Comparison of ENCODE assay signal across 14 cellular contexts in genomic region chr21:29091032-29091431, GRCh38. TPM values are rescaled to one million over a fixed set of nuclear protein-coding genes. Genes with fewer than 3 reads are reported as not detected.
DNase-seq lines count a peak whose midpoint lies in the region; ATAC-seq and TF ChIP-seq lines count a peak whose summit lies in the region.
"Had no signal": no experiment of that assay in that cellular context is flagged by ENCODE, and none has a peak within 500 bp of the region (broad histone marks: within the 10 kb centered on the region; RNA-seq: fewer than 3 reads in every experiment).

No MANE protein-coding gene starts in this region.

- H3K4me1 Mint-ChIP-seq in activated naive CD8-positive, alpha-beta T cell treated with anti-CD3 and anti-CD28 coated beads, Interleukin-2, amount 10 ng/mL, durations not matched to agents 7 days and 5 days: no peaks in the 10 kb centered on the region
- H3K4me1 Mint-ChIP-seq in activated naive CD8-positive, alpha-beta T cell treated with anti-CD3 and anti-CD28 coated beads for 36 hours: peaks cover 2% of the 10 kb centered on the region
- H3K4me1 Mint-ChIP-seq: stimulated activated naive CD8-positive, alpha-beta T cell treated with anti-CD3 and anti-CD28 coated beads, Interleukin-15, amount 100 ng/mL, for 72 hours had no signal

- peak overlapping the region; percentile 31 for H3K27ac Mint-ChIP-seq in activated naive CD8-positive, alpha-beta T cell treated with anti-CD3 and anti-CD28 coated beads, Interleukin-2, amount 10 ng/mL, durations not matched to agents 7 days and 5 days
- H3K27ac Mint-ChIP-seq in activated naive CD8-positive, alpha-beta T cell treated with anti-CD3 and anti-CD28 coated beads for 36 hours: no peak overlapping the region
- H3K27ac Mint-ChIP-seq: B cell had no signal

- POLR2A ChIA-PET in activated naive CD8-positive, alpha-beta T cell treated with anti-CD3 and anti-CD28 coated beads, Interleukin-2, amount 10 ng/mL, durations not matched to agents 7 days and 5 days (lab: Charles Lee): no interaction called here

- peaks cover 13% of the 10 kb centered on the region for H3K36me3 Mint-ChIP-seq in activated naive CD8-positive, alpha-beta T cell treated with anti-CD3 and anti-CD28 coated beads, Interleukin-2, amount 10 ng/mL, durations not matched to agents 7 days and 5 days
- H3K36me3 Mint-ChIP-seq in activated naive CD8-positive, alpha-beta T cell treated with anti-CD3 and anti-CD28 coated beads for 36 hours: peaks cover 10% of the 10 kb centered on the region

- TF ChIP-seq CTCF in fibroblast of the aortic adventitia (IDR thresholded peaks at IDR 0.05; ENCODE audit: insufficient read depth, low read length): no peak

- DNase-seq in activated naive CD8-positive, alpha-beta T cell treated with anti-CD3 and anti-CD28 coated beads, Interleukin-2, amount 10 ng/mL, durations not matched to agents 7 days and 5 days: no peak
- no peak for DNase-seq in activated naive CD8-positive, alpha-beta T cell treated with anti-CD3 and anti-CD28 coated beads for 36 hours
- DNase-seq in SW 1271 (lab: John Stamatoyannopoulos, UW): peak; percentile 10 to 55
- DNase-seq in fibroblast of the aortic adventitia (ENCODE audit: low read depth): peak; percentile 69
- no peak for DNase-seq in NOMO-1 (lab: John Stamatoyannopoulos, UW; ENCODE audit: unreplicated experiment in 2 of 2)
- no peak for DNase-seq in NCI-H1930 (lab: John Stamatoyannopoulos, UW)
- DNase-seq: left colon; NCI-H2107; stimulated activated naive CD8-positive, alpha-beta T cell treated with anti-CD3 and anti-CD28 coated beads, Interleukin-15, amount 100 ng/mL, for 72 hours had no signal

- H3K9me3 Mint-ChIP-seq in activated naive CD8-positive, alpha-beta T cell treated with anti-CD3 and anti-CD28 coated beads, Interleukin-2, amount 10 ng/mL, durations not matched to agents 7 days and 5 days: no peaks in the 10 kb centered on the region
- no peaks in the 10 kb centered on the region for H3K9me3 Mint-ChIP-seq in activated naive CD8-positive, alpha-beta T cell treated with anti-CD3 and anti-CD28 coated beads for 36 hours
- H3K9me3 Mint-ChIP-seq: stimulated activated naive CD8-positive, alpha-beta T cell treated with anti-CD3 and anti-CD28 coated beads, Interleukin-15, amount 100 ng/mL, for 72 hours had no signal

- no peaks in the 10 kb centered on the region for H3K27me3 Mint-ChIP-seq in activated naive CD8-positive, alpha-beta T cell treated with anti-CD3 and anti-CD28 coated beads, Interleukin-2, amount 10 ng/mL, durations not matched to agents 7 days and 5 days
- no peaks in the 10 kb centered on the region for H3K27me3 Mint-ChIP-seq in activated naive CD8-positive, alpha-beta T cell treated with anti-CD3 and anti-CD28 coated beads for 36 hours
- H3K27me3 Mint-ChIP-seq: B cell; stimulated activated naive CD8-positive, alpha-beta T cell treated with anti-CD3 and anti-CD28 coated beads, Interleukin-15, amount 100 ng/mL, for 72 hours had no signal

- ATAC-seq in activated naive CD8-positive, alpha-beta T cell treated with anti-CD3 and anti-CD28 coated beads, Interleukin-2, amount 10 ng/mL, durations not matched to agents 7 days and 5 days (ENCODE audit: low read depth): no peak
- ATAC-seq in GM21515 (IDR thresholded peaks at IDR 0.05; ENCODE audit: unreplicated experiment): no peak
- ATAC-seq in GM21447 (IDR thresholded peaks at IDR 0.05; ENCODE audit: unreplicated experiment): no peak
- ATAC-seq: K562; left colon; Panc1; stimulated activated naive CD8-positive, alpha-beta T cell treated with anti-CD3 and anti-CD28 coated beads, Interleukin-15, amount 100 ng/mL, for 72 hours had no signal

- no peak overlapping the region for H3K4me3 Mint-ChIP-seq in activated naive CD8-positive, alpha-beta T cell treated with anti-CD3 and anti-CD28 coated beads, Interleukin-2, amount 10 ng/mL, durations not matched to agents 7 days and 5 days
- H3K4me3 Mint-ChIP-seq in activated naive CD8-positive, alpha-beta T cell treated with anti-CD3 and anti-CD28 coated beads for 36 hours: no peak overlapping the region
- H3K4me3 Mint-ChIP-seq: B cell; stimulated activated naive CD8-positive, alpha-beta T cell treated with anti-CD3 and anti-CD28 coated beads, Interleukin-15, amount 100 ng/mL, for 72 hours had no signal

- H3K4me3 ChIP-seq in fibroblast of the aortic adventitia (ENCODE audit: low read depth, low read length): no peak overlapping the region
- H3K4me3 ChIP-seq: K562 had no signal

RNA-seq across cellular contexts. Expression of gene CCT8, which starts 17.6 kb away (rescaled TPM):
- 100 to 1,000 TPM; 184 to 185 TPM for total RNA-seq in activated naive CD8-positive, alpha-beta T cell treated with anti-CD3 and anti-CD28 coated beads, Interleukin-2, amount 10 ng/mL, durations not matched to agents 7 days and 5 days
- 100 to 1,000 TPM; 504 to 510 TPM for total RNA-seq in activated naive CD8-positive, alpha-beta T cell treated with anti-CD3 and anti-CD28 coated beads for 36 hours
- total RNA-seq in fibroblast of the aortic adventitia (ENCODE audit: low replicate concordance): 172 and 232 TPM in 2 replicates

RNA-seq across cellular contexts. Expression of gene MAP3K7CL, which starts 39.4 kb away (rescaled TPM):
- total RNA-seq in activated naive CD8-positive, alpha-beta T cell treated with anti-CD3 and anti-CD28 coated beads, Interleukin-2, amount 10 ng/mL, durations not matched to agents 7 days and 5 days: 10 to 100 TPM; 10.2 to 12.0 TPM
- total RNA-seq in activated naive CD8-positive, alpha-beta T cell treated with anti-CD3 and anti-CD28 coated beads for 36 hours: 1 to 10 TPM; 4.8 to 5.7 TPM
- 6.9 and 18.7 TPM in 2 replicates for total RNA-seq in fibroblast of the aortic adventitia (ENCODE audit: low replicate concordance)

Comparison
In these comparisons a context has a peak if more than half of its experiments do, and no peak if none do; other contexts are left out.
1. DNase-seq: peak in SW 1271 (2 of 2) and fibroblast of the aortic adventitia (single experiment); none in activated naive CD8-positive, alpha-beta T cell treated with anti-CD3 and anti-CD28 coated beads, Interleukin-2, amount 10 ng/mL, durations not matched to agents 7 days and 5 days (single experiment), activated naive CD8-positive, alpha-beta T cell treated with anti-CD3 and anti-CD28 coated beads for 36 hours (single experiment), NOMO-1 (0 of 2) and NCI-H1930 (0 of 2).